In genomic region chr10:90175161-90175681, GRCh38 we compare ENCODE assay signal across 23 cellular contexts.
A peak's percentile ranks its signal among the peaks of the same experiment; 100 is the strongest.
DNase-seq lines count a peak whose midpoint lies in the region; ATAC-seq, FAIRE-seq and TF ChIP-seq lines count a peak whose summit lies in the region.
"Had no signal": no experiment of that assay in that cellular context is flagged by ENCODE, and none has a peak within 500 bp of the region (broad histone marks: within the 10 kb centered on the region; RNA-seq: fewer than 3 reads in every experiment).

No MANE protein-coding gene starts in this region.

- no peaks in the 10 kb centered on the region for H3K4me1 Mint-ChIP-seq in Caco-2 (ENCODE audit: low read depth, unreplicated experiment)
- H3K4me1 Mint-ChIP-seq: activated CD4-positive, alpha-beta T cell treated with anti-CD3 and anti-CD28 coated beads, Interleukin-2, amount 10 ng/mL, durations not matched to agents 24 days and 14 days had no signal

- CTCF ChIA-PET in Caco-2 (lab: Charles Lee): no interaction called here

- no peak overlapping the region for H3K4me3 Mint-ChIP-seq in Caco-2 (ENCODE audit: unreplicated experiment)
- H3K4me3 Mint-ChIP-seq: activated CD4-positive, alpha-beta T cell treated with anti-CD3 and anti-CD28 coated beads, Interleukin-2, amount 10 ng/mL, durations not matched to agents 24 days and 14 days; effector memory CD8-positive, alpha-beta T cell; HFFc6 had no signal

- H3K27me3 ChIP-seq in colonic mucosa (no peaks in the 10 kb centered on the region), stomach smooth muscle (ENCODE audit: control insufficient read depth in 1 of 2, insufficient read depth in 2 of 2, low read length in 2 of 2) (no peaks in the 10 kb centered on the region), Caco-2 (replicated peaks; ENCODE audit: control insufficient read depth, insufficient read depth, low read length) (no peaks in the 10 kb centered on the region), small intestine (ENCODE audit: control insufficient read depth in 2 of 2, insufficient read depth in 2 of 2, low read length in 2 of 2) (no peaks in the 10 kb centered on the region)
- H3K27me3 ChIP-seq: BE2C, gastrocnemius medialis had no signal

- no peaks in the 10 kb centered on the region for H3K9me3 Mint-ChIP-seq in Caco-2 (ENCODE audit: unreplicated experiment)
- H3K9me3 Mint-ChIP-seq: activated CD4-positive, alpha-beta T cell treated with anti-CD3 and anti-CD28 coated beads, Interleukin-2, amount 10 ng/mL, durations not matched to agents 24 days and 14 days had no signal

- H3K27me3 Mint-ChIP-seq in Caco-2 (ENCODE audit: insufficient read depth, unreplicated experiment): peaks cover 3% of the 10 kb centered on the region
- H3K27me3 Mint-ChIP-seq: activated CD4-positive, alpha-beta T cell treated with anti-CD3 and anti-CD28 coated beads, Interleukin-2, amount 10 ng/mL, durations not matched to agents 24 days and 14 days; effector memory CD8-positive, alpha-beta T cell had no signal

- no peaks in the 10 kb centered on the region for H3K36me3 Mint-ChIP-seq in Caco-2 (ENCODE audit: insufficient read depth, unreplicated experiment)

- TF ChIP-seq CTCF in colonic mucosa (IDR thresholded peaks at IDR 0.05) (no peak), Caco-2 (IDR thresholded peaks at IDR 0.05; ENCODE audit: insufficient read depth in 1 of 2, low read depth in 1 of 2, low read length in 1 of 2, severe bottlenecking in 1 of 2, unreplicated experiment in 1 of 2) (no peak)

- 66 to 91% (median 88%) methylated on average over 7 of the region's 7 CpGs for WGBS in small intestine, 3 donors

- H3K9ac ChIP-seq in colonic mucosa (ENCODE audit: low read depth in 2 of 2, low read length in 2 of 2) (no peak overlapping the region), stomach smooth muscle (ENCODE audit: low read length in 2 of 2) (no peak overlapping the region)

- no peaks in the 10 kb centered on the region for H3K4me1 ChIP-seq in colonic mucosa
- no peaks in the 10 kb centered on the region for H3K4me1 ChIP-seq in stomach smooth muscle (ENCODE audit: control insufficient read depth, insufficient read depth, low read length)
- H3K4me1 ChIP-seq in Caco-2: no peaks in the 10 kb centered on the region
- no peaks in the 10 kb centered on the region for H3K4me1 ChIP-seq in small intestine (ENCODE audit: control insufficient read depth in 2 of 2, insufficient read depth in 1 of 2, low read depth in 1 of 2, low read length in 1 of 2)
- H3K4me1 ChIP-seq: BE2C, gastrocnemius medialis had no signal

- no TSS peak for BruUV-seq in Caco-2 (replicated peaks; lab: Mats Ljungman, UMichigan)

- peak; percentile 81 to 82 for ATAC-seq in left cardiac atrium
- ATAC-seq: effector memory CD8-positive, alpha-beta T cell; gastrocnemius medialis; GM12878 had no signal

- H3K4me3 ChIP-seq in colonic mucosa (no peak overlapping the region), stomach smooth muscle (ENCODE audit: low read length in 2 of 2) (no peak overlapping the region), Caco-2 (ENCODE audit: low read depth, low read length) (no peak overlapping the region), small intestine (ENCODE audit: low read depth in 1 of 2, low read length in 2 of 2) (no peak overlapping the region)
- H3K4me3 ChIP-seq: gastrocnemius medialis, GM12878, smooth muscle cell, thoracic aorta had no signal

- DNase-seq in NCI-H2171 treated with DMSO at 0.1 percent for 48 hours (lab: John Stamatoyannopoulos, UW): peak; percentile 18
- no peak for DNase-seq in NCI-H2171 (lab: John Stamatoyannopoulos, UW)
- peak; percentile 18 for DNase-seq in colonic mucosa
- DNase-seq in left cardiac atrium: peak; percentile 21
- no peak for DNase-seq in Caco-2
- no peak for DNase-seq in activated CD4-positive, alpha-beta T cell treated with anti-CD3 and anti-CD28 coated beads, Interleukin-2, amount 50 U/mL, for 1 hour
- DNase-seq in small intestine: no peak
- DNase-seq: activated CD4-positive, alpha-beta T cell treated with anti-CD3 and anti-CD28 coated beads, Interleukin-2, amount 10 ng/mL, durations not matched to agents 24 days and 14 days; activated CD8-positive, alpha-beta memory T cell treated with anti-CD3 and anti-CD28 coated beads, Interleukin-2, amount 50 U/mL, for 48 hours; activated effector memory CD4-positive, alpha-beta T cell treated with anti-CD3 and anti-CD28 coated beads, Interleukin-2, amount 50 U/mL, for 16 hours; amniotic stem cell; BE2C; cerebellar nuclear complex; effector memory CD8-positive, alpha-beta T cell; gastrocnemius medialis; HFFc6 had no signal

- H3K27ac ChIP-seq in colonic mucosa (no peak overlapping the region), stomach smooth muscle (ENCODE audit: low read length) (peak overlapping the region; percentile 18), small intestine (ENCODE audit: low read depth in 1 of 2, low read length in 1 of 2) (no peak overlapping the region)
- H3K27ac ChIP-seq: 22Rv1, gastrocnemius medialis, thoracic aorta had no signal

- H3K9me3 ChIP-seq in colonic mucosa: no peaks in the 10 kb centered on the region
- H3K9me3 ChIP-seq in stomach smooth muscle (ENCODE audit: control insufficient read depth in 2 of 2, low read length in 2 of 2): no peaks in the 10 kb centered on the region
- no peaks in the 10 kb centered on the region for H3K9me3 ChIP-seq in Caco-2
- no peaks in the 10 kb centered on the region for H3K9me3 ChIP-seq in small intestine (ENCODE audit: control insufficient read depth, low read depth)
- H3K9me3 ChIP-seq: BE2C, gastrocnemius medialis, thoracic aorta had no signal

- H3K27ac Mint-ChIP-seq in Caco-2 (ENCODE audit: unreplicated experiment): no peak overlapping the region
- H3K27ac Mint-ChIP-seq: activated CD4-positive, alpha-beta T cell treated with anti-CD3 and anti-CD28 coated beads, Interleukin-2, amount 10 ng/mL, durations not matched to agents 24 days and 14 days; effector memory CD8-positive, alpha-beta T cell; HFFc6 had no signal

- intact Hi-C loops in colonic mucosa (cut with DNase I): no loop called here
- intact Hi-C loops in left cardiac atrium (cut with DNase I): no loop called here
- intact Hi-C loops in Caco-2 (cut with micrococcal nuclease; ENCODE audit: unreplicated experiment): no loop called here

- H3K36me3 ChIP-seq in colonic mucosa: no peaks in the 10 kb centered on the region
- no peaks in the 10 kb centered on the region for H3K36me3 ChIP-seq in stomach smooth muscle (ENCODE audit: control insufficient read depth in 2 of 2, insufficient read depth in 2 of 2, low read length in 2 of 2)
- no peaks in the 10 kb centered on the region for H3K36me3 ChIP-seq in Caco-2 (ENCODE audit: control insufficient read depth, insufficient read depth, low read length)
- no peaks in the 10 kb centered on the region for H3K36me3 ChIP-seq in small intestine (ENCODE audit: control insufficient read depth in 2 of 2, insufficient read depth in 2 of 2, low read length in 2 of 2)
- H3K36me3 ChIP-seq: BE2C, gastrocnemius medialis, thoracic aorta had no signal

- POLR2A ChIA-PET in Caco-2 (lab: Charles Lee): no interaction called here

- FAIRE-seq in small intestine (lab: Jason Lieb, UNC): no peak
- FAIRE-seq: G401.6, GM12878, RCC 7860 had no signal

Comparison
In these comparisons a context has a peak if more than half of its experiments do, and no peak if none do; other contexts are left out.
1. DNase-seq: peak in NCI-H2171 treated with DMSO at 0.1 percent for 48 hours (single experiment), colonic mucosa (single experiment) and left cardiac atrium (single experiment); none in NCI-H2171 (single experiment), Caco-2 (0 of 2), activated CD4-positive, alpha-beta T cell treated with anti-CD3 and anti-CD28 coated beads, Interleukin-2, amount 50 U/mL, for 1 hour (single experiment) and small intestine (single experiment).